7 cellular contexts compared by ENCODE assay signal in the genomic region with DNA sequence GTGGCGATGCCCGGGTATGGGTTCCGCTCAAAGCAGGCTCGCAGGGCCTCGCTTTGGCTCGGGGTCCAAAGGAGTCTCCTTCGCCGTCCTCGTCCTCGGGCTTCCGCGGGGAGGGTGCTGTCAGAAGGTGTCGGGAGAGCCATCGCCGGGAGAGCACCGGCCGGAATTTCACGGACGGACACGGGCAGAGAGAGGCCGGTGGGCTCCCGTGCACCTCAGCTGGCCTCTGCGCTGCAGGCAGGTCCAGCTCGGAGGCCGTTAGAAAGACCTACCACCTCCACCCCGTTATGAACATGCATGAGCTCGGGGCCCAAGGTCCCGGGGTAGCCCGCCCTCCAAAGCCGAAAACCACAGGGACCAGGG.
DNase-seq lines count a peak whose midpoint lies in the region; ATAC-seq and TF ChIP-seq lines count a peak whose summit lies in the region.
"Not testable (repeated sequence)": the region's sequence is repeated elsewhere in the genome, so short reads cannot be mapped to it uniquely, and the experiment has no call there.

No MANE protein-coding gene starts in this region.

- POLR2A ChIA-PET in activated CD4-positive, alpha-beta T cell treated with anti-CD3 and anti-CD28 coated beads, Interleukin-2, amount 10 ng/mL, durations not matched to agents 7 days and 5 days (lab: Charles Lee), result not testable (repeated sequence)

- peaks cover 34% of the 10 kb centered on the region for H3K9me3 Mint-ChIP-seq in activated CD4-positive, alpha-beta T cell treated with anti-CD3 and anti-CD28 coated beads, Interleukin-2, amount 10 ng/mL, durations not matched to agents 7 days and 5 days
- not testable (repeated sequence) for H3K9me3 Mint-ChIP-seq in activated naive CD8-positive, alpha-beta T cell (ENCODE audit: low read depth)
- H3K9me3 Mint-ChIP-seq in stimulated activated memory B cell treated with anti-CD40 and anti-IgM and Interleukin-4, amounts not matched to agents 10 μg/mL and 1 μg/mL and 100 μg/mL, for 72 hours, result peaks cover 13% of the 10 kb centered on the region

- intact Hi-C loops in right cardiac atrium (cut with DNase I); lower lobe of right lung (cut with DNase I); aorta (cut with DNase I): not testable (repeated sequence)

- H3K27me3 ChIP-seq in right cardiac atrium (ENCODE audit: control insufficient read depth, insufficient read depth); lower lobe of right lung (ENCODE audit: low read depth); aorta (ENCODE audit: control insufficient read depth in 1 of 2, insufficient read depth in 2 of 2, low read length in 1 of 2): not testable (repeated sequence)

- H3K36me3 ChIP-seq in lower lobe of right lung; aorta (ENCODE audit: control insufficient read depth in 1 of 2, insufficient read depth in 2 of 2, low read length in 1 of 2): not testable (repeated sequence)

- not testable (repeated sequence) for H3K36me3 Mint-ChIP-seq in activated CD4-positive, alpha-beta T cell treated with anti-CD3 and anti-CD28 coated beads, Interleukin-2, amount 10 ng/mL, durations not matched to agents 7 days and 5 days (ENCODE audit: low read depth); activated naive CD8-positive, alpha-beta T cell; stimulated activated memory B cell treated with anti-CD40 and anti-IgM and Interleukin-4, amounts not matched to agents 10 μg/mL and 1 μg/mL and 100 μg/mL, for 72 hours

- H3K4me1 Mint-ChIP-seq in activated CD4-positive, alpha-beta T cell treated with anti-CD3 and anti-CD28 coated beads, Interleukin-2, amount 10 ng/mL, durations not matched to agents 7 days and 5 days; stimulated activated memory B cell treated with anti-CD40 and anti-IgM and Interleukin-4, amounts not matched to agents 10 μg/mL and 1 μg/mL and 100 μg/mL, for 72 hours: not testable (repeated sequence)
- peaks cover 19% of the 10 kb centered on the region for H3K4me1 Mint-ChIP-seq in activated naive CD8-positive, alpha-beta T cell (ENCODE audit: low read depth)

- H3K4me3 Mint-ChIP-seq in activated CD4-positive, alpha-beta T cell treated with anti-CD3 and anti-CD28 coated beads, Interleukin-2, amount 10 ng/mL, durations not matched to agents 7 days and 5 days, result peak overlapping the region; percentile 26
- peak overlapping the region; percentile 73 for H3K4me3 Mint-ChIP-seq in activated naive CD8-positive, alpha-beta T cell
- H3K4me3 Mint-ChIP-seq in stimulated activated memory B cell treated with anti-CD40 and anti-IgM and Interleukin-4, amounts not matched to agents 10 μg/mL and 1 μg/mL and 100 μg/mL, for 72 hours, result not testable (repeated sequence)

- not testable (repeated sequence) for H3K4me1 ChIP-seq in right cardiac atrium (ENCODE audit: control insufficient read depth, insufficient read depth, low read length); lower lobe of right lung; aorta (ENCODE audit: control insufficient read depth in 1 of 2, insufficient read depth in 2 of 2, low read length in 2 of 2)

- peak overlapping the region; percentile 44 for H3K4me3 ChIP-seq in epithelial cell of proximal tubule (ENCODE audit: low read depth, low read length)
- not testable (repeated sequence) for H3K4me3 ChIP-seq in right cardiac atrium (ENCODE audit: low read length); lower lobe of right lung; aorta (ENCODE audit: low read length in 2 of 2)

- not testable (repeated sequence) for H3K27ac Mint-ChIP-seq in activated CD4-positive, alpha-beta T cell treated with anti-CD3 and anti-CD28 coated beads, Interleukin-2, amount 10 ng/mL, durations not matched to agents 7 days and 5 days; activated naive CD8-positive, alpha-beta T cell; stimulated activated memory B cell treated with anti-CD40 and anti-IgM and Interleukin-4, amounts not matched to agents 10 μg/mL and 1 μg/mL and 100 μg/mL, for 72 hours

- DNase-seq in activated CD4-positive, alpha-beta T cell treated with anti-CD3 and anti-CD28 coated beads, Interleukin-2, amount 10 ng/mL, durations not matched to agents 7 days and 5 days; epithelial cell of proximal tubule (ENCODE audit: low read depth); right cardiac atrium; lower lobe of right lung; aorta: not testable (repeated sequence)

- CTCF ChIA-PET in activated CD4-positive, alpha-beta T cell treated with anti-CD3 and anti-CD28 coated beads, Interleukin-2, amount 10 ng/mL, durations not matched to agents 7 days and 5 days (lab: Charles Lee), result not testable (repeated sequence)

- H3K9me3 ChIP-seq in right cardiac atrium (ENCODE audit: control insufficient read depth, low read length); lower lobe of right lung; aorta (ENCODE audit: control insufficient read depth, low read length): not testable (repeated sequence)

- TF ChIP-seq CTCF in epithelial cell of proximal tubule (conservative IDR thresholded peaks at IDR 0.05; ENCODE audit: low read depth, low read length); lower lobe of right lung (IDR thresholded peaks at IDR 0.05): not testable (repeated sequence)

- H3K27ac ChIP-seq in right cardiac atrium (ENCODE audit: low read length); lower lobe of right lung; aorta (ENCODE audit: low read depth in 1 of 2, low read length in 2 of 2): not testable (repeated sequence)

- 47% methylated on average over 30 of the region's 30 CpGs for WGBS in right cardiac atrium
- 45 to 53% methylated on average over 30 of the region's 30 CpGs for WGBS in aorta, 2 donors

- ATAC-seq in right cardiac atrium, result peak; percentile 29 to 44
- peak; percentile 38 to 47 for ATAC-seq in lower lobe of right lung
- ATAC-seq in stimulated activated memory B cell treated with anti-CD40 and anti-IgM and Interleukin-4, amounts not matched to agents 10 μg/mL and 1 μg/mL and 100 μg/mL, for 72 hours, result peak; percentile 48
- ATAC-seq in aorta (ENCODE audit: low FRiP score), result peak; percentile 68

- not testable (repeated sequence) for H3K27me3 Mint-ChIP-seq in activated CD4-positive, alpha-beta T cell treated with anti-CD3 and anti-CD28 coated beads, Interleukin-2, amount 10 ng/mL, durations not matched to agents 7 days and 5 days; stimulated activated memory B cell treated with anti-CD40 and anti-IgM and Interleukin-4, amounts not matched to agents 10 μg/mL and 1 μg/mL and 100 μg/mL, for 72 hours
- H3K27me3 Mint-ChIP-seq in activated naive CD8-positive, alpha-beta T cell, result peaks cover 14% of the 10 kb centered on the region
